Comparison of ENCODE assay signal across 8 cellular contexts in the genomic region with DNA sequence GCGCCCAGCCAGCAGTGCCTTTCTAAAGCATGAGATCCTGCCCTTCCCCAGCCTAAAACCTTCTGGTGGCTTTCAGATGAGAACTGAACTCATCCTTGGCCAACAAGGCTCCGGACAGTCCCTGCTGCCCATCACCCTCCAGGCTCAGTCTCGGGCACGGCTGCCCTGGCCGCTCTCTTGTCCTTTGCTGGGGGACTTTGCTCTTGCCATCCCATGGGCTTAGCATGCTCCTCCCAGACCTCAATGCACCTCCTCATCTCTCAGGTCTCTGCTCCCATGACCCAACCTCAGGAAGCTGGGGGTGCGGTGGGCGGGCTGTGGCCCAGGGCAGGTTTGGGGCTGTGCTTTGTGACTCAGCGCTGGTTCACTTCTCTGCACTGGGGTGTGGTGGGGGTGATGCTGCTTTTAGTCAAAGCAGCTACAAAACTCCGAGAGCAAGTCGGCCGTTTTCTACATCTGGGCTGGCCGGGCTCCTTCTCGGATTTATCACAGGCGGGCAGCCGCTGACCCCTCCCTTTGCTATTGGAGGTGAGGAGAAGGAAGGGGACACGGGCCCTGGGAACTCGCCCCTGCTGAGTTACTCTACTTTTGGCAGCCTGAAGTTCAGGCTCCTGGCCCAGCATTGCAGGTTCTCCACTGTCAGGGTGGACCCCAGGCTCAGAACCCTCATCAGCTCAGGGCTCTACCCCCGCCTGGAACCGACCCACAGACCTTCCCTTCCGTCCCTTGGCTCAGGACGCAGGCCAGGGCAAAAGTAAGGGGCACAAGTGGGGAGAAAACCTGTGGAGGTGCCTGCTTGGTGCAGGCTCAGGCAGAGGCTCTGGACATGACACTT.
DNase-seq lines count a peak whose midpoint lies in the region; ATAC-seq and TF ChIP-seq lines count a peak whose summit lies in the region.

No MANE protein-coding gene starts in this region.

- H3K27me3 ChIP-seq in RWPE2 (ENCODE audit: insufficient read depth, poor library complexity, severe bottlenecking), result no peaks in the 10 kb centered on the region

- H3K36me3 ChIP-seq in RWPE2 (ENCODE audit: low read depth), result no peaks in the 10 kb centered on the region

- H3K27me3 Mint-ChIP-seq in activated naive CD4-positive, alpha-beta T cell treated with anti-CD3 and anti-CD28 coated beads, Interleukin-2, amount 10 ng/mL, durations not matched to agents 7 days and 5 days, result peaks cover 49% of the 10 kb centered on the region

- peak overlapping the region; percentile 76 for H3K4me3 Mint-ChIP-seq in activated naive CD4-positive, alpha-beta T cell treated with anti-CD3 and anti-CD28 coated beads, Interleukin-2, amount 10 ng/mL, durations not matched to agents 7 days and 5 days

- H3K4me1 Mint-ChIP-seq in activated naive CD4-positive, alpha-beta T cell treated with anti-CD3 and anti-CD28 coated beads, Interleukin-2, amount 10 ng/mL, durations not matched to agents 7 days and 5 days, result peaks cover 70% of the 10 kb centered on the region

- peaks cover 23% of the 10 kb centered on the region for H3K4me1 ChIP-seq in RWPE2 (ENCODE audit: insufficient read depth, poor library complexity, severe bottlenecking)

- TF ChIP-seq CTCF in RWPE2 (IDR thresholded peaks at IDR 0.05; ENCODE audit: poor library complexity, severe bottlenecking), result no peak

- CTCF ChIA-PET in activated naive CD4-positive, alpha-beta T cell treated with anti-CD3 and anti-CD28 coated beads, Interleukin-2, amount 10 ng/mL, durations not matched to agents 7 days and 5 days (lab: Charles Lee), result interaction anchor here (1.0 to 2.3 kb wide), 3 partner anchors 15 to 49 kb away, joined by 3 to 7 read pairs (median 4); no protein-coding TSS in a partner anchor

- peak overlapping the region; percentile 91 for H3K27ac ChIP-seq in RWPE2 (ENCODE audit: poor library complexity, severe bottlenecking)

- DNase-seq in RWPE2 (ENCODE audit: low spot score), result peak; percentile 95
- peak; percentile 86 for DNase-seq in activated naive CD4-positive, alpha-beta T cell treated with anti-CD3 and anti-CD28 coated beads, Interleukin-2, amount 10 ng/mL, durations not matched to agents 7 days and 5 days
- DNase-seq in skeletal muscle cell (ENCODE audit: low read depth), result no peak
- no peak for DNase-seq in NCI-H2081 (lab: John Stamatoyannopoulos, UW)
- DNase-seq in hippocampal formation (lab: John Stamatoyannopoulos, UW), result no peak

- H3K4me3 ChIP-seq in RWPE2 (ENCODE audit: severe bottlenecking), result peak overlapping the region; percentile 13
- H3K4me3 ChIP-seq in skeletal muscle cell (ENCODE audit: low read depth, low read length), result peak overlapping the region; percentile 17

- ATAC-seq in GM21526 (IDR thresholded peaks at IDR 0.05; ENCODE audit: low FRiP score, unreplicated experiment) (peak; percentile 46), RWPE2 (ENCODE audit: low read depth) (peak; percentile 86), HG03139 (IDR thresholded peaks at IDR 0.05; ENCODE audit: unreplicated experiment) (no peak), GM18519 (IDR thresholded peaks at IDR 0.05; ENCODE audit: low FRiP score, unreplicated experiment) (no peak)

- H3K9me3 ChIP-seq in RWPE2 (ENCODE audit: severe bottlenecking), result no peaks in the 10 kb centered on the region

- H3K9me3 Mint-ChIP-seq in activated naive CD4-positive, alpha-beta T cell treated with anti-CD3 and anti-CD28 coated beads, Interleukin-2, amount 10 ng/mL, durations not matched to agents 7 days and 5 days, result no peaks in the 10 kb centered on the region

- no peaks in the 10 kb centered on the region for H3K36me3 Mint-ChIP-seq in activated naive CD4-positive, alpha-beta T cell treated with anti-CD3 and anti-CD28 coated beads, Interleukin-2, amount 10 ng/mL, durations not matched to agents 7 days and 5 days

- peak overlapping the region; percentile 95 for H3K27ac Mint-ChIP-seq in activated naive CD4-positive, alpha-beta T cell treated with anti-CD3 and anti-CD28 coated beads, Interleukin-2, amount 10 ng/mL, durations not matched to agents 7 days and 5 days

Comparison
In these comparisons a context has a peak if more than half of its experiments do, and no peak if none do; other contexts are left out.
1. ATAC-seq: peak in GM21526 (single experiment) and RWPE2 (single experiment); none in HG03139 (single experiment) and GM18519 (single experiment).
2. DNase-seq: peak in RWPE2 (single experiment) and activated naive CD4-positive, alpha-beta T cell treated with anti-CD3 and anti-CD28 coated beads, Interleukin-2, amount 10 ng/mL, durations not matched to agents 7 days and 5 days (single experiment); none in skeletal muscle cell (single experiment), NCI-H2081 (0 of 2) and hippocampal formation (0 of 2).